31 cellular contexts compared by ENCODE assay signal in the genomic region with DNA sequence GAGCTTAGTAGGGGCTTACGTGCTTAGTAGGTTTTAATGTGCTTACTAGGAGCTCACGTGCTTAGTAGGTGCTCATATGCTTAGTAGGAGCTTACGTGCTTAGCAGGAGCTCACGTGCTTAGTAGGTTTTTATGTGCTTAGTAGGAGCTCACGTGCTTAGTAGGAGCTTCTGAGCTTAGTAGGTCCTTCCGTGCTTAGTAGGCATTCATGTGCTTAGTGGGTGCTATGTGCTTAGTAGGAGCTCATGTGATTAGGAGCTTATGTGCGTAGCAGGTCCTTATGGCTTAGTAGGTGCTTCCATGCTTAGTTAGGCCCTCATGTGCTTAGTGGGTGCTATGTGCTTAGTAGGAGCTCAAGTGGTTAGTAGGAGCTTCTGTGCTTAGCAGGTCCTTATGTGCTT. TPM values are rescaled to one million over a fixed set of nuclear protein-coding genes. Genes with fewer than 3 reads are reported as not detected.
"Had no signal": no experiment of that assay in that cellular context is flagged by ENCODE, and none has a peak within 500 bp of the region (broad histone marks: within the 10 kb centered on the region; RNA-seq: fewer than 3 reads in every experiment).

No MANE protein-coding gene starts in this region.

- H3K4me1 Mint-ChIP-seq: stimulated activated effector memory CD8-positive, alpha-beta T cell treated with anti-CD3 and anti-CD28 coated beads, Interleukin-12 subunit alpha, Interleukin-12 subunit beta, amount 100 ng/mL, for 72 hours; stimulated activated memory B cell treated with anti-CD40 and anti-IgM and Interleukin-4, amounts not matched to agents 10 μg/mL and 1 μg/mL and 100 μg/mL, for 72 hours; stimulated activated naive B cell treated with anti-CD40 and anti-IgM and Interleukin-4, amounts not matched to agents 10 μg/mL and 1 μg/mL and 100 μg/mL, for 72 hours; stimulated activated naive CD8-positive, alpha-beta T cell treated with anti-CD3 and anti-CD28 coated beads, Interleukin-15, amount 100 ng/mL, for 72 hours had no signal

- H3K4me3 ChIP-seq: stomach, suprapubic skin, testis, thoracic aorta, thyroid gland, tibial artery, tibial nerve, transverse colon, upper lobe of left lung, upper lobe of right lung, uterus, vagina had no signal

- H3K27ac ChIP-seq: stomach, suprapubic skin, testis, thoracic aorta, thyroid gland, tibial artery, tibial nerve, transverse colon, upper lobe of left lung, upper lobe of right lung, uterus, vagina had no signal

- H3K27me3 Mint-ChIP-seq: stimulated activated memory B cell treated with anti-CD40 and anti-IgM and Interleukin-4, amounts not matched to agents 10 μg/mL and 1 μg/mL and 100 μg/mL, for 72 hours; stimulated activated naive B cell treated with anti-CD40 and anti-IgM and Interleukin-4, amounts not matched to agents 10 μg/mL and 1 μg/mL and 100 μg/mL, for 72 hours; stimulated activated naive CD8-positive, alpha-beta T cell treated with anti-CD3 and anti-CD28 coated beads, Interleukin-15, amount 100 ng/mL, for 72 hours; stimulated activated naive CD8-positive, alpha-beta T cell treated with anti-CD3 and anti-CD28 coated beads, Interleukin-15, Interleukin-2, amounts not matched to agents 100 ng/mL and 50 ng/mL, for 24 hours had no signal

- H3K9me3 ChIP-seq: testis, thoracic aorta, thyroid gland, upper lobe of right lung, uterus, vagina had no signal

- H3K27me3 ChIP-seq: stomach, suprapubic skin, testis, thyroid gland, tibial nerve, transverse colon, upper lobe of left lung, upper lobe of right lung, uterus, vagina had no signal

- H3K36me3 ChIP-seq: stomach, suprapubic skin, thoracic aorta, thyroid gland, tibial artery, tibial nerve, transverse colon, upper lobe of left lung, upper lobe of right lung, uterus, vagina had no signal

- H3K4me3 Mint-ChIP-seq: stimulated activated effector memory CD8-positive, alpha-beta T cell treated with anti-CD3 and anti-CD28 coated beads, Interleukin-12 subunit alpha, Interleukin-12 subunit beta, amount 100 ng/mL, for 72 hours; stimulated activated memory B cell treated with anti-CD40 and anti-IgM and Interleukin-4, amounts not matched to agents 10 μg/mL and 1 μg/mL and 100 μg/mL, for 72 hours; stimulated activated naive B cell treated with anti-CD40 and anti-IgM and Interleukin-4, amounts not matched to agents 10 μg/mL and 1 μg/mL and 100 μg/mL, for 72 hours; stimulated activated naive CD8-positive, alpha-beta T cell treated with anti-CD3 and anti-CD28 coated beads, Interleukin-15, amount 100 ng/mL, for 72 hours; stimulated activated naive CD8-positive, alpha-beta T cell treated with anti-CD3 and anti-CD28 coated beads, Interleukin-15, Interleukin-2, amounts not matched to agents 100 ng/mL and 50 ng/mL, for 24 hours; type B pancreatic cell had no signal

- FAIRE-seq: urothelium cell line had no signal

- DNase-seq: stimulated activated CD4-positive, alpha-beta T cell treated with anti-CD3 and anti-CD28 coated beads, Interleukin-2, amount 100 ng/mL, for 48 hours; stimulated activated CD4-positive, alpha-beta T cell treated with anti-CD3 and anti-CD28 coated beads, Interleukin-4, amount 100 ng/mL, for 1 hour; stimulated activated CD4-positive, alpha-beta T cell treated with anti-CD3 and anti-CD28 coated beads, Interleukin-4, amount 100 ng/mL, for 24 hours; stimulated activated CD4-positive, alpha-beta T cell treated with anti-CD3 and anti-CD28 coated beads, Interleukin-4, amount 100 ng/mL, for 4 hours; stimulated activated CD8-positive, alpha-beta memory T cell treated with anti-CD3 and anti-CD28 coated beads, Interleukin-4, amount 100 ng/mL, for 48 hours; stimulated activated naive B cell treated with anti-CD40 and anti-IgM and Interleukin-4, amounts not matched to agents 10 μg/mL and 1 μg/mL and 100 μg/mL, for 72 hours; stimulated activated naive CD4-positive, alpha-beta T cell; stimulated activated naive CD4-positive, alpha-beta T cell treated with Interleukin-2 at 50 U/mL for 16 hours; stimulated activated naive CD8-positive, alpha-beta T cell treated with anti-CD3 and anti-CD28 coated beads, Interleukin-15, amount 100 ng/mL, for 72 hours; stimulated activated naive CD8-positive, alpha-beta T cell treated with anti-CD3 and anti-CD28 coated beads, Interleukin-15, Interleukin-2, amounts not matched to agents 100 U/mL and 50 U/mL, for 24 hours; stomach; substantia nigra; testis; thyroid gland; tibial artery; transverse colon; trophoblast cell; upper lobe of left lung; upper lobe of right lung; uterus had no signal

- H3K36me3 Mint-ChIP-seq: stimulated activated effector memory CD8-positive, alpha-beta T cell treated with anti-CD3 and anti-CD28 coated beads, Interleukin-12 subunit alpha, Interleukin-12 subunit beta, amount 100 ng/mL, for 72 hours; type B pancreatic cell had no signal

- H3K4me1 ChIP-seq: stomach, suprapubic skin, testis, thyroid gland, tibial artery, tibial nerve, transverse colon, upper lobe of left lung, upper lobe of right lung, uterus, vagina had no signal

- ATAC-seq: stimulated activated effector memory CD8-positive, alpha-beta T cell treated with anti-CD3 and anti-CD28 coated beads, Interleukin-12 subunit alpha, Interleukin-12 subunit beta, amount 100 ng/mL, for 72 hours; stimulated activated memory B cell treated with anti-CD40 and anti-IgM and Interleukin-4, amounts not matched to agents 10 μg/mL and 1 μg/mL and 100 μg/mL, for 72 hours; stimulated activated naive B cell treated with anti-CD40 and anti-IgM and Interleukin-4, amounts not matched to agents 10 μg/mL and 1 μg/mL and 100 μg/mL, for 72 hours; stimulated activated naive CD8-positive, alpha-beta T cell treated with anti-CD3 and anti-CD28 coated beads, Interleukin-15, amount 100 ng/mL, for 72 hours; stimulated activated naive CD8-positive, alpha-beta T cell treated with anti-CD3 and anti-CD28 coated beads, Interleukin-15, Interleukin-2, amounts not matched to agents 100 U/mL and 50 U/mL, for 24 hours; upper lobe of right lung had no signal

- H3K27ac Mint-ChIP-seq: stimulated activated effector memory CD8-positive, alpha-beta T cell treated with anti-CD3 and anti-CD28 coated beads, Interleukin-12 subunit alpha, Interleukin-12 subunit beta, amount 100 ng/mL, for 72 hours; stimulated activated memory B cell treated with anti-CD40 and anti-IgM and Interleukin-4, amounts not matched to agents 10 μg/mL and 1 μg/mL and 100 μg/mL, for 72 hours; stimulated activated naive B cell treated with anti-CD40 and anti-IgM and Interleukin-4, amounts not matched to agents 10 μg/mL and 1 μg/mL and 100 μg/mL, for 72 hours; stimulated activated naive CD8-positive, alpha-beta T cell treated with anti-CD3 and anti-CD28 coated beads, Interleukin-15, amount 100 ng/mL, for 72 hours; stimulated activated naive CD8-positive, alpha-beta T cell treated with anti-CD3 and anti-CD28 coated beads, Interleukin-15, Interleukin-2, amounts not matched to agents 100 ng/mL and 50 ng/mL, for 24 hours; type B pancreatic cell had no signal

RNA-seq across cellular contexts. Expression of a gene that starts 59.4 kb away (rescaled TPM):
- total RNA-seq: thyroid gland, upper lobe of left lung, upper lobe of right lung, ureter, urinary bladder, uterus, vagina had no signal
- polyA plus RNA-seq: stomach, urinary bladder had no signal
